Comparison of ENCODE assay signal across 1 cellular context in genomic region chr9:94993141-94993820, GRCh38.
TF ChIP-seq lines count a peak whose summit lies in the region.

No MANE protein-coding gene starts in this region.

TF ChIP-seq in HepG2, 621 proteins besides CTCF, POLR2A, EP300 and RAD21 (continued from another document):
- TF ChIP-seq, protein P1, sequence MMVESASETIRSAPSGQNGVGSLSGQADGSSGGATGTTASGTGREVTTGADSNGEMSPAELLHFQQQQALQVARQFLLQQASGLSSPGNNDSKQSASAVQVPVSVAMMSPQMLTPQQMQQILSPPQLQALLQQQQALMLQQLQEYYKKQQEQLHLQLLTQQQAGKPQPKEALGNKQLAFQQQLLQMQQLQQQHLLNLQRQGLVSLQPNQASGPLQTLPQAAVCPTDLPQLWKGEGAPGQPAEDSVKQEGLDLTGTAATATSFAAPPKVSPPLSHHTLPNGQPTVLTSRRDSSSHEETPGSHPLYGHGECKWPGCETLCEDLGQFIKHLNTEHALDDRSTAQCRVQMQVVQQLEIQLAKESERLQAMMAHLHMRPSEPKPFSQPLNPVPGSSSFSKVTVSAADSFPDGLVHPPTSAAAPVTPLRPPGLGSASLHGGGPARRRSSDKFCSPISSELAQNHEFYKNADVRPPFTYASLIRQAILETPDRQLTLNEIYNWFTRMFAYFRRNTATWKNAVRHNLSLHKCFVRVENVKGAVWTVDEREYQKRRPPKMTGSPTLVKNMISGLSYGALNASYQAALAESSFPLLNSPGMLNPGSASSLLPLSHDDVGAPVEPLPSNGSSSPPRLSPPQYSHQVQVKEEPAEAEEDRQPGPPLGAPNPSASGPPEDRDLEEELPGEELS (CRISPR knock-in tag; IDR thresholded peaks at IDR 0.05), result 0 out of 2 replicates have a peak, but pooled peaks have one; percentile 31
- TF ChIP-seq NR2C2 (CRISPR knock-in tag; IDR thresholded peaks at IDR 0.05; ENCODE audit: borderline replicate concordance) (0 out of 2 replicates have a peak, but pooled peaks have one; percentile 27), FOXO1 (CRISPR knock-in tag; IDR thresholded peaks at IDR 0.05) (no peak), ZFP36L2 (CRISPR knock-in tag; IDR thresholded peaks at IDR 0.05) (no peak), ZNF124 (CRISPR knock-in tag; IDR thresholded peaks at IDR 0.05) (no peak), MYPOP (CRISPR knock-in tag; IDR thresholded peaks at IDR 0.05) (no peak), ZNF841 (CRISPR knock-in tag; IDR thresholded peaks at IDR 0.05; ENCODE audit: borderline replicate concordance) (no peak), HDAC2 (CRISPR knock-in tag; IDR thresholded peaks at IDR 0.05) (0 out of 2 replicates have a peak, but pooled peaks have one; percentile 25), NCOA1 (CRISPR knock-in tag; IDR thresholded peaks at IDR 0.05) (no peak), ZBTB21 (CRISPR knock-in tag; IDR thresholded peaks at IDR 0.05) (no peak), SNAI1 (CRISPR knock-in tag; IDR thresholded peaks at IDR 0.05; ENCODE audit: borderline replicate concordance) (no peak), RARA (CRISPR knock-in tag; IDR thresholded peaks at IDR 0.05) (peak; percentile 31; the same call in 1 of the 2 replicates), NFE2L1 (CRISPR knock-in tag; IDR thresholded peaks at IDR 0.05; ENCODE audit: borderline replicate concordance) (no peak), RELA (CRISPR knock-in tag; IDR thresholded peaks at IDR 0.05) (no peak), ZNF761 (CRISPR knock-in tag; conservative IDR thresholded peaks at IDR 0.05) (no peak), ARID5B (CRISPR knock-in tag; IDR thresholded peaks at IDR 0.05) (peak; percentile 64), ZNF34 (CRISPR knock-in tag; IDR thresholded peaks at IDR 0.05; ENCODE audit: borderline replicate concordance) (no peak), SAP130 (CRISPR knock-in tag; IDR thresholded peaks at IDR 0.05; ENCODE audit: low read depth) (peak; percentile 41; the same call in 1 of the 2 replicates), NCOR1 (IDR thresholded peaks at IDR 0.05; ENCODE audit: borderline replicate concordance, low read length) (peak; percentile 51; the same call in 1 of the 2 replicates), ZNF672 (CRISPR knock-in tag; IDR thresholded peaks at IDR 0.05) (no peak), DDIT3 (CRISPR knock-in tag; IDR thresholded peaks at IDR 0.05) (no peak), BHLHE40 (IDR thresholded peaks at IDR 0.05; ENCODE audit: low read length) (no peak), ZNF879 (CRISPR knock-in tag; IDR thresholded peaks at IDR 0.05) (no peak), FOXP1 (IDR thresholded peaks at IDR 0.05) (no peak), FOXP1 (CRISPR knock-in tag; IDR thresholded peaks at IDR 0.05) (peak; percentile 25; the same call in 1 of the 2 replicates), PCBP2 (optimal IDR thresholded peaks at IDR 0.05; ENCODE audit: low read depth, low read length, poor library complexity, severe bottlenecking) (no peak), ZNF160 (CRISPR knock-in tag; IDR thresholded peaks at IDR 0.05) (no peak), ZNF670 (CRISPR knock-in tag; IDR thresholded peaks at IDR 0.05; ENCODE audit: borderline replicate concordance) (no peak)
- TF ChIP-seq, protein P2, sequence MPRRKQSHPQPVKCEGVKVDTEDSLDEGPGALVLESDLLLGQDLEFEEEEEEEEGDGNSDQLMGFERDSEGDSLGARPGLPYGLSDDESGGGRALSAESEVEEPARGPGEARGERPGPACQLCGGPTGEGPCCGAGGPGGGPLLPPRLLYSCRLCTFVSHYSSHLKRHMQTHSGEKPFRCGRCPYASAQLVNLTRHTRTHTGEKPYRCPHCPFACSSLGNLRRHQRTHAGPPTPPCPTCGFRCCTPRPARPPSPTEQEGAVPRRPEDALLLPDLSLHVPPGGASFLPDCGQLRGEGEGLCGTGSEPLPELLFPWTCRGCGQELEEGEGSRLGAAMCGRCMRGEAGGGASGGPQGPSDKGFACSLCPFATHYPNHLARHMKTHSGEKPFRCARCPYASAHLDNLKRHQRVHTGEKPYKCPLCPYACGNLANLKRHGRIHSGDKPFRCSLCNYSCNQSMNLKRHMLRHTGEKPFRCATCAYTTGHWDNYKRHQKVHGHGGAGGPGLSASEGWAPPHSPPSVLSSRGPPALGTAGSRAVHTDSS (CRISPR knock-in tag; conservative IDR thresholded peaks at IDR 0.05), result no peak
- TF ChIP-seq, protein P3, sequence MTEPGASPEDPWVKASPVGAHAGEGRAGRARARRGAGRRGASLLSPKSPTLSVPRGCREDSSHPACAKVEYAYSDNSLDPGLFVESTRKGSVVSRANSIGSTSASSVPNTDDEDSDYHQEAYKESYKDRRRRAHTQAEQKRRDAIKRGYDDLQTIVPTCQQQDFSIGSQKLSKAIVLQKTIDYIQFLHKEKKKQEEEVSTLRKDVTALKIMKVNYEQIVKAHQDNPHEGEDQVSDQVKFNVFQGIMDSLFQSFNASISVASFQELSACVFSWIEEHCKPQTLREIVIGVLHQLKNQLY (CRISPR knock-in tag; IDR thresholded peaks at IDR 0.05), result no peak
